In the genomic region with DNA sequence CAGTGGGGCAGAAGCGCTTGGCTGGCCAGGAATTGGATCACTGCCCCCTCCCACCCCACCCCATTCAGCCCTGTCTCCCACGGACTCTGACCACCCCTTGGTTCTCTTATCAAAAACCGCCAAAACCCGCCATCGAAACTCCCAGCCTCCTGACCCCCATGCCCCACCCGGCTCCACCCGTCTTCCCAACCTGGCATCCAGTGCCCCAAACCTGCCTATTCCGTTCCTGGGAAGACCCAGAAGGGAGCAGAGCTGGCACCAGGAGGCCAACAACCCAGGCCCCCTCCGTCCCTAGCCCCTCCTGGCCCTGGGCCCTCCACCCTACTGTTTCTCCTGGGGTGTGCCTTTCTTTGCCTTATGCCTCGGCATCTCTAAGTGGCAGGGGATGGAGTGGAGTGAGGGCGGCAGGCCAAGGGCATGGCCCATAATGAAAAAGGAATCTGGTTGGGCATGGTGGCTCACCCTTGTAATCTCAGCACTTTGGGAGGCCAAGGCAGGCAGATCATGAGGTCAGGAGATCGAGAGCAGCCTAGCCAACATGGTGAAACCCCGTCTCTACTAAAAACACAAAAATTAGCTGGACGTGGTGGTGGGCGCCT, we compare ENCODE assay signal across 24 cellular contexts. TPM values are rescaled to one million over a fixed set of nuclear protein-coding genes. Genes with fewer than 3 reads are reported as not detected.
DNase-seq lines count a peak whose midpoint lies in the region; ATAC-seq, FAIRE-seq and TF ChIP-seq lines count a peak whose summit lies in the region.
"Had no signal": no experiment of that assay in that cellular context is flagged by ENCODE, and none has a peak within 500 bp of the region (broad histone marks: within the 10 kb centered on the region; RNA-seq: fewer than 3 reads in every experiment).

No MANE protein-coding gene starts in this region.

- H3K4me2 ChIP-seq in K562 (ENCODE audit: insufficient read depth, low read length) (peak overlapping the region; percentile 32; the same call in 1 of the 2 replicates), keratinocyte (ENCODE audit: control insufficient read depth, extremely low read depth, insufficient read depth, low read depth, low read length) (no peak overlapping the region), smooth muscle cell (no peak overlapping the region)

- TF ChIP-seq POLR2A in K562 (conservative IDR thresholded peaks at IDR 0.05): no peak

- H3K4me3 ChIP-seq in K562: no peak overlapping the region
- H3K4me3 ChIP-seq in keratinocyte (ENCODE audit: control insufficient read depth in 2 of 3, extremely low read depth in 1 of 3, insufficient read depth in 2 of 3, low read depth in 1 of 3, low read length in 3 of 3): no peak overlapping the region
- H3K4me3 ChIP-seq in smooth muscle cell: no peak overlapping the region
- H3K4me3 ChIP-seq: left lung, thyroid gland had no signal

- peak overlapping the region; percentile 55; the same call in 2 of the 3 replicates for H3K27ac ChIP-seq in K562 (ENCODE audit: extremely low read depth, low read depth, low read length)
- peak overlapping the region; percentile 95 for H3K27ac ChIP-seq in keratinocyte (ENCODE audit: control insufficient read depth, insufficient read depth, low read length)
- peak overlapping the region; percentile 94 for H3K27ac ChIP-seq in smooth muscle cell (ENCODE audit: low read depth)
- H3K27ac ChIP-seq: HL-60 had no signal

- no TSS peak for BruUV-seq in K562 (replicated peaks; lab: Mats Ljungman, UMichigan)

- ATAC-seq in K562: no peak
- ATAC-seq in HG03196 (IDR thresholded peaks at IDR 0.05; ENCODE audit: unreplicated experiment): no peak
- ATAC-seq: stimulated activated naive CD8-positive, alpha-beta T cell treated with anti-CD3 and anti-CD28 coated beads, Interleukin-15, Interleukin-2, amounts not matched to agents 100 U/mL and 50 U/mL, for 24 hours had no signal

- TF ChIP-seq RAD21 in K562 (CRISPR knock-in tag; conservative IDR thresholded peaks at IDR 0.05 in 1 of 2, IDR thresholded peaks at IDR 0.05 in 1 of 2): no peak

- in situ Hi-C loops in K562 (cut with MboI): no loop called here

- peak overlapping the region; percentile 42; the same call in 1 of the 2 replicates for H3K4me3 Mint-ChIP-seq in HFFc6
- no peak overlapping the region for H3K4me3 Mint-ChIP-seq in activated T-cell treated with anti-CD3 and anti-CD28 coated beads, Interleukin-2, amount 50 U/mL, for 24 hours
- H3K4me3 Mint-ChIP-seq: activated naive CD8-positive, alpha-beta T cell treated with anti-CD3 and anti-CD28 coated beads, Interleukin-2, amount 10 ng/mL, durations not matched to agents 7 days and 5 days; CD4-positive, alpha-beta memory T cell; natural killer cell treated with Interleukin-12 subunit alpha and Interleukin-12 subunit beta and Interleukin-15 and Interleukin-18, amount 100 ng/mL, for 72 hours had no signal

- no peak for DNase-seq in HFFc6
- DNase-seq in K562 (ENCODE audit: extremely low read depth in 1 of 4, low spot score in 3 of 4): peak in 2 of 4 experiments; percentile 36 to 44
- DNase-seq in keratinocyte (ENCODE audit: low read depth, low spot score): no peak
- no peak for DNase-seq in smooth muscle cell (lab: John Stamatoyannopoulos, UW; ENCODE audit: unreplicated experiment)
- no peak for DNase-seq in activated T-cell treated with anti-CD3 and anti-CD28 coated beads, Interleukin-2, amount 50 U/mL, for 24 hours
- DNase-seq in epidermal melanocyte (ENCODE audit: insufficient read length, low spot score): no peak
- DNase-seq: activated CD8-positive, alpha-beta memory T cell treated with anti-CD3 and anti-CD28 coated beads, Interleukin-2, amount 50 U/mL, for 4 hours; activated naive CD8-positive, alpha-beta T cell treated with anti-CD3 and anti-CD28 coated beads, Interleukin-2, amount 10 ng/mL, durations not matched to agents 7 days and 5 days; CD4-positive, alpha-beta memory T cell; cerebellar nuclear complex; DMS53; foreskin melanocyte; left lung; midbrain; NCI-H1092 treated with DMSO at 0.1 percent for 48 hours; NCI-H187 treated with DMSO at 0.1 percent for 48 hours; NCI-H2227 treated with DMSO at 0.1 percent for 48 hours; NCI-H69; stimulated activated CD4-positive, alpha-beta T cell treated with anti-CD3 and anti-CD28 coated beads, Interleukin-4, amount 100 ng/mL, for 4 hours; stimulated activated naive CD8-positive, alpha-beta T cell treated with anti-CD3 and anti-CD28 coated beads, Interleukin-15, Interleukin-2, amounts not matched to agents 100 U/mL and 50 U/mL, for 24 hours; thyroid gland had no signal

- H3K9me3 ChIP-seq in K562 (replicated peaks; ENCODE audit: control insufficient read depth, insufficient read depth, low read depth, low read length) (no peaks in the 10 kb centered on the region), keratinocyte (ENCODE audit: control insufficient read depth, low read depth, low read length) (no peaks in the 10 kb centered on the region), smooth muscle cell (replicated peaks; ENCODE audit: low read depth) (no peaks in the 10 kb centered on the region)
- H3K9me3 ChIP-seq: left lung, thyroid gland had no signal

- intact Hi-C loops in K562 (cut with micrococcal nuclease): no loop called here

- no peak for TF ChIP-seq EP300 in K562 (IDR thresholded peaks at IDR 0.05; ENCODE audit: low read length)

- H3K9ac ChIP-seq in K562 (ENCODE audit: insufficient read depth in 1 of 2, low read depth in 2 of 2, low read length in 2 of 2) (peak overlapping the region; percentile 42 to 84), keratinocyte (ENCODE audit: control insufficient read depth, extremely low read depth, insufficient read depth, low read length) (peak overlapping the region; percentile 14), smooth muscle cell (ENCODE audit: low read depth) (no peak overlapping the region)

- no peaks in the 10 kb centered on the region for H3K9me1 ChIP-seq in K562 (ENCODE audit: control insufficient read depth, insufficient read depth, low read length)
- no peaks in the 10 kb centered on the region for H3K9me1 ChIP-seq in keratinocyte (ENCODE audit: control insufficient read depth, extremely low read depth, insufficient read depth, low read length)

- H3K27ac Mint-ChIP-seq in HFFc6: peak overlapping the region; percentile 96; the same call in 1 of the 2 replicates
- H3K27ac Mint-ChIP-seq in activated T-cell treated with anti-CD3 and anti-CD28 coated beads, Interleukin-2, amount 50 U/mL, for 24 hours: no peak overlapping the region
- H3K27ac Mint-ChIP-seq: activated naive CD8-positive, alpha-beta T cell treated with anti-CD3 and anti-CD28 coated beads, Interleukin-2, amount 10 ng/mL, durations not matched to agents 7 days and 5 days; CD4-positive, alpha-beta memory T cell; natural killer cell treated with Interleukin-12 subunit alpha and Interleukin-12 subunit beta and Interleukin-15 and Interleukin-18, amount 100 ng/mL, for 72 hours had no signal

- peaks cover 4% of the 10 kb centered on the region; the same call in 1 of the 2 replicates for H3K27me3 Mint-ChIP-seq in HFFc6 (ENCODE audit: insufficient read depth)
- H3K27me3 Mint-ChIP-seq in activated T-cell treated with anti-CD3 and anti-CD28 coated beads, Interleukin-2, amount 50 U/mL, for 24 hours: no peaks in the 10 kb centered on the region

- H3K36me3 ChIP-seq in K562 (ENCODE audit: control insufficient read depth, insufficient read depth, low read length): no peaks in the 10 kb centered on the region
- H3K36me3 ChIP-seq in keratinocyte (ENCODE audit: control insufficient read depth in 2 of 2, extremely low read depth in 1 of 2, insufficient read depth in 2 of 2, low read length in 2 of 2): no peaks in the 10 kb centered on the region
- H3K36me3 ChIP-seq in smooth muscle cell (ENCODE audit: low read depth): no peaks in the 10 kb centered on the region
- H3K36me3 ChIP-seq: left lung, thyroid gland had no signal

- H3K4me1 Mint-ChIP-seq in HFFc6 (ENCODE audit: low read depth): peaks cover 46% of the 10 kb centered on the region
- H3K4me1 Mint-ChIP-seq in activated T-cell treated with anti-CD3 and anti-CD28 coated beads, Interleukin-2, amount 50 U/mL, for 24 hours (ENCODE audit: low read depth): peaks cover 14% of the 10 kb centered on the region

- H3K79me2 ChIP-seq in K562 (ENCODE audit: control insufficient read depth, insufficient read depth, low read length) (no peaks in the 10 kb centered on the region), keratinocyte (ENCODE audit: control insufficient read depth, insufficient read depth, low read length) (no peaks in the 10 kb centered on the region), smooth muscle cell (ENCODE audit: low read depth) (no peaks in the 10 kb centered on the region)

- peaks cover 9% of the 10 kb centered on the region for H3F3A ChIP-seq in smooth muscle cell (ENCODE audit: low read depth)

- CTCF ChIA-PET in K562 (lab: Yijun Ruan, JAX; ENCODE audit: low intra/inter-chr PET ratio): no interaction called here

- H2AFZ ChIP-seq in K562 (ENCODE audit: low read depth, low read length) (peak overlapping the region; percentile 95), keratinocyte (ENCODE audit: control insufficient read depth, low read length) (no peak overlapping the region), smooth muscle cell (ENCODE audit: low read depth) (no peak overlapping the region)

- 38% methylated on average over 12 of the region's 15 CpGs for WGBS in K562 (ENCODE audit: insufficient coverage, low coverage, missing lambda C conversion rate)
- 97% methylated on average over 14 of the region's 15 CpGs for WGBS in smooth muscle cell (ENCODE audit: low lambda C conversion rate)

- H3K4me1 ChIP-seq in K562 (replicated peaks in 1 of 2; ENCODE audit: control insufficient read depth in 2 of 2, insufficient read depth in 2 of 2, low read length in 2 of 2) (peaks cover 42 to 65% of the 10 kb centered on the region in 2 experiments), keratinocyte (ENCODE audit: control insufficient read depth, extremely low read depth, insufficient read depth, low read length) (peaks cover 57% of the 10 kb centered on the region), smooth muscle cell (ENCODE audit: low read depth) (peaks cover 41% of the 10 kb centered on the region)

- dilution Hi-C loops in keratinocyte (cut with MboI; ENCODE audit: extremely low pct_ligation_motif_present, low sequenced_read_pairs): no loop called here

- POLR2A ChIA-PET in K562 (lab: Yijun Ruan, JAX): interaction anchor here (0.6 to 1.3 kb wide), 5 partner anchors 9 to 90 kb away, joined by 3 to 5 read pairs (median 4); no protein-coding TSS in a partner anchor

- TF ChIP-seq CTCF in HFFc6 (IDR thresholded peaks at IDR 0.05) (no peak), K562 (IDR thresholded peaks at IDR 0.05 in 2 of 3, conservative IDR thresholded peaks at IDR 0.05 in 1 of 3; ENCODE audit: insufficient read depth in 2 of 3, low read depth in 1 of 3, low read length in 3 of 3) (no peak), keratinocyte (optimal IDR thresholded peaks at IDR 0.05 in 1 of 3, IDR thresholded peaks at IDR 0.05 in 1 of 3, conservative IDR thresholded peaks at IDR 0.05 in 1 of 3; ENCODE audit: extremely low read depth in 1 of 3, insufficient read depth in 2 of 3, low read length in 3 of 3) (no peak), smooth muscle cell (IDR thresholded peaks at IDR 0.05; ENCODE audit: borderline replicate concordance, insufficient read depth, poor library complexity, severe bottlenecking) (no peak)

- no peaks in the 10 kb centered on the region for H4K20me1 ChIP-seq in K562 (replicated peaks; ENCODE audit: control insufficient read depth, insufficient read depth, low read length)
- H4K20me1 ChIP-seq in keratinocyte (ENCODE audit: control insufficient read depth, extremely low read depth, insufficient read depth, low read length): no peaks in the 10 kb centered on the region
- no peaks in the 10 kb centered on the region for H4K20me1 ChIP-seq in smooth muscle cell (ENCODE audit: low read depth)

- H3K36me3 Mint-ChIP-seq in HFFc6 (ENCODE audit: low read depth): no peaks in the 10 kb centered on the region
- no peaks in the 10 kb centered on the region for H3K36me3 Mint-ChIP-seq in activated T-cell treated with anti-CD3 and anti-CD28 coated beads, Interleukin-2, amount 50 U/mL, for 24 hours (ENCODE audit: low read depth)
- H3K36me3 Mint-ChIP-seq: activated naive CD8-positive, alpha-beta T cell treated with anti-CD3 and anti-CD28 coated beads, Interleukin-2, amount 10 ng/mL, durations not matched to agents 7 days and 5 days; CD4-positive, alpha-beta memory T cell; natural killer cell treated with Interleukin-12 subunit alpha and Interleukin-12 subunit beta and Interleukin-15 and Interleukin-18, amount 100 ng/mL, for 72 hours had no signal

- H3K9me3 Mint-ChIP-seq in HFFc6: no peaks in the 10 kb centered on the region
- no peaks in the 10 kb centered on the region for H3K9me3 Mint-ChIP-seq in activated T-cell treated with anti-CD3 and anti-CD28 coated beads, Interleukin-2, amount 50 U/mL, for 24 hours
- H3K9me3 Mint-ChIP-seq: activated naive CD8-positive, alpha-beta T cell treated with anti-CD3 and anti-CD28 coated beads, Interleukin-2, amount 10 ng/mL, durations not matched to agents 7 days and 5 days; CD4-positive, alpha-beta memory T cell; natural killer cell treated with Interleukin-12 subunit alpha and Interleukin-12 subunit beta and Interleukin-15 and Interleukin-18, amount 100 ng/mL, for 72 hours had no signal

- FAIRE-seq in K562 (lab: Jason Lieb, UNC): no peak
- FAIRE-seq in keratinocyte (lab: Jason Lieb, UNC): no peak

- H3K27me3 ChIP-seq in K562 (ENCODE audit: control insufficient read depth in 2 of 2, insufficient read depth in 2 of 2, low read length in 2 of 2) (no peaks in the 10 kb centered on the region), keratinocyte (ENCODE audit: control insufficient read depth, extremely low read depth, insufficient read depth, low read length) (no peaks in the 10 kb centered on the region), smooth muscle cell (ENCODE audit: low read depth) (no peaks in the 10 kb centered on the region)
- H3K27me3 ChIP-seq: thyroid gland had no signal

RNA-seq across cellular contexts. Expression of gene EPHA2, which starts 16.5 kb away (rescaled TPM):
- total RNA-seq in HFFc6 (2021; fragmentation: NEBNext Ultra II Directional; extraction: Animal tissue kit (Norgen Biotek cat#: 25700)): 100 to 1,000 TPM in 1 of 6 experiments, 10 to 100 TPM in 5; 77.3 to 106 (median 81.2) TPM
- 0.55 and 1.5 TPM in 2 replicates for total RNA-seq in K562 (2011; cell fraction: chromatin; rRNA removed; ENCODE audit: low replicate concordance)
- 0.79 and 1.2 TPM in 2 replicates for total RNA-seq in K562 (2011; cell fraction: nucleolus; rRNA removed)
- total RNA-seq in K562 (2011; cell fraction: nucleoplasm; rRNA removed): 0.15 and 0.23 TPM in 2 replicates
- not detected in 2 replicates for total RNA-seq in K562 (2014; rRNA removed)
- total RNA-seq in K562 (2014; rRNA removed; fragmentation: Illumina TruSeq; extraction: Trizol): 0.04 and 0.06 TPM in 2 replicates
- not detected in 2 replicates for total RNA-seq in K562 (2015; rRNA removed; fragmentation: Illumina TruSeq; extraction: Trizol)
- total RNA-seq in K562 (2021): 0.36 and 0.40 TPM in 2 replicates
- 0.16 and 0.17 TPM in 2 replicates for polyA plus RNA-seq in K562 (2011; rRNA removed)
- 0.09 and 0.70 TPM in 2 replicates for polyA plus RNA-seq in K562 (2011; cell fraction: cytosol; rRNA removed)
- polyA plus RNA-seq in K562 (2011; cell fraction: nucleus; rRNA removed): 0.24 and 0.92 TPM in 2 replicates
- 0.07 and 0.09 TPM in 2 replicates for polyA plus RNA-seq in K562 (2012)
- polyA plus RNA-seq in K562 (2014; fragmentation: Illumina TruSeq; extraction: Trizol): 0.07 and 0.12 TPM in 2 replicates
- polyA plus RNA-seq in K562 (2014; fragmentation: Nextera tagmentation; extraction: Ambion mirVana): not detected
- polyA plus RNA-seq in K562 (2014; rRNA removed): 0.05 TPM in 2 replicates
- polyA minus RNA-seq in K562 (2011; rRNA and poly(A)+ RNA removed): 0.15 and 0.28 TPM in 2 replicates
- 1.7 and 2.2 TPM in 2 replicates for polyA minus RNA-seq in K562 (2011; cell fraction: cytosol; rRNA and poly(A)+ RNA removed)
- polyA minus RNA-seq in K562 (2011; cell fraction: nucleus; rRNA and poly(A)+ RNA removed): 0.33 and 0.81 TPM in 2 replicates
- 55.6 to 70.9 TPM (median 60.3 TPM) in 3 replicates for polyA plus RNA-seq in keratinocyte
- 31.9 TPM for polyA plus RNA-seq in keratinocyte (2011; ENCODE audit: low read depth)
- 36.6 and 49.9 TPM in 2 replicates for polyA plus RNA-seq in keratinocyte (2011; cell fraction: cytosol; rRNA removed)
- polyA plus RNA-seq in keratinocyte (2011; cell fraction: nucleus; rRNA removed): 176 and 195 TPM in 2 replicates
- polyA plus RNA-seq in keratinocyte (2012; ENCODE audit: low replicate concordance): 64.4 and 71.6 TPM in 2 replicates
- 113 to 223 TPM (median 129 TPM) in 3 replicates for polyA minus RNA-seq in keratinocyte
- polyA minus RNA-seq in keratinocyte (2011; cell fraction: cytosol; rRNA and poly(A)+ RNA removed): 152 TPM
- polyA minus RNA-seq in keratinocyte (2011; cell fraction: nucleus; rRNA and poly(A)+ RNA removed): 153 and 207 TPM in 2 replicates
- total RNA-seq in smooth muscle cell: 34.8 and 41.1 TPM in 2 replicates
- 27.3 and 48.4 TPM in 2 replicates for polyA plus RNA-seq in smooth muscle cell
- total RNA-seq: activated naive CD8-positive, alpha-beta T cell treated with anti-CD3 and anti-CD28 coated beads, Interleukin-2, amount 10 ng/mL, durations not matched to agents 7 days and 5 days; CD4-positive, alpha-beta memory T cell; natural killer cell treated with Interleukin-12 subunit alpha and Interleukin-12 subunit beta and Interleukin-15 and Interleukin-18, amount 100 ng/mL, for 72 hours had no signal
- polyA plus RNA-seq: CD4-positive, alpha-beta memory T cell had no signal

RNA-seq across cellular contexts. Expression of gene ARHGEF19, which starts 40.1 kb away (rescaled TPM):
- 1 to 10 TPM; 5.5 to 9.0 (median 7.2) TPM for total RNA-seq in HFFc6 (2021; fragmentation: NEBNext Ultra II Directional; extraction: Animal tissue kit (Norgen Biotek cat#: 25700))
- total RNA-seq in K562 (2011; cell fraction: chromatin; rRNA removed; ENCODE audit: low replicate concordance): 15.4 and 51.0 TPM in 2 replicates
- total RNA-seq in K562 (2011; cell fraction: nucleolus; rRNA removed): 25.4 and 38.4 TPM in 2 replicates
- 20.2 and 22.1 TPM in 2 replicates for total RNA-seq in K562 (2011; cell fraction: nucleoplasm; rRNA removed)
- total RNA-seq in K562 (2014; rRNA removed): 6.3 and 7.0 TPM in 2 replicates
- total RNA-seq in K562 (2014; rRNA removed; fragmentation: Illumina TruSeq; extraction: Trizol): 2.7 and 4.3 TPM in 2 replicates
- 5.2 and 6.0 TPM in 2 replicates for total RNA-seq in K562 (2015; rRNA removed; fragmentation: Illumina TruSeq; extraction: Trizol)
- 11.2 and 15.1 TPM in 2 replicates for total RNA-seq in K562 (2021)
- 21.0 and 33.1 TPM in 2 replicates for polyA plus RNA-seq in K562 (2011; rRNA removed)
- polyA plus RNA-seq in K562 (2011; cell fraction: cytosol; rRNA removed): 31.5 and 39.3 TPM in 2 replicates
- polyA plus RNA-seq in K562 (2011; cell fraction: nucleus; rRNA removed): 84.8 and 93.8 TPM in 2 replicates
- 14.3 and 15.2 TPM in 2 replicates for polyA plus RNA-seq in K562 (2012)
- polyA plus RNA-seq in K562 (2014; fragmentation: Illumina TruSeq; extraction: Trizol): 4.4 and 10.8 TPM in 2 replicates
- 1 to 10 TPM in 1 of 2 experiments, under 1 TPM in 1; 0.73 to 1.1 TPM for polyA plus RNA-seq in K562 (2014; fragmentation: Nextera tagmentation; extraction: Ambion mirVana)
- polyA plus RNA-seq in K562 (2014; rRNA removed): 14.8 and 17.1 TPM in 2 replicates
- 7.3 and 9.1 TPM in 2 replicates for polyA minus RNA-seq in K562 (2011; rRNA and poly(A)+ RNA removed)
- polyA minus RNA-seq in K562 (2011; cell fraction: cytosol; rRNA and poly(A)+ RNA removed): 9.3 and 17.2 TPM in 2 replicates
- 17.2 and 21.5 TPM in 2 replicates for polyA minus RNA-seq in K562 (2011; cell fraction: nucleus; rRNA and poly(A)+ RNA removed)
- 5.0 to 7.1 TPM (median 5.1 TPM) in 3 replicates for polyA plus RNA-seq in keratinocyte
- polyA plus RNA-seq in keratinocyte (2011; ENCODE audit: low read depth): 2.4 TPM
- 2.6 and 4.1 TPM in 2 replicates for polyA plus RNA-seq in keratinocyte (2011; cell fraction: cytosol; rRNA removed)
- polyA plus RNA-seq in keratinocyte (2011; cell fraction: nucleus; rRNA removed): 10.6 and 14.4 TPM in 2 replicates
- polyA plus RNA-seq in keratinocyte (2012; ENCODE audit: low replicate concordance): 2.1 and 5.8 TPM in 2 replicates
- polyA minus RNA-seq in keratinocyte: 4.3 to 8.0 TPM (median 4.6 TPM) in 3 replicates
- polyA minus RNA-seq in keratinocyte (2011; cell fraction: cytosol; rRNA and poly(A)+ RNA removed): 4.4 TPM
- polyA minus RNA-seq in keratinocyte (2011; cell fraction: nucleus; rRNA and poly(A)+ RNA removed): 3.0 and 4.4 TPM in 2 replicates
- 24.9 and 32.1 TPM in 2 replicates for total RNA-seq in smooth muscle cell
- 45.9 and 52.1 TPM in 2 replicates for polyA plus RNA-seq in smooth muscle cell

Comparison
In these comparisons a context has a peak if more than half of its experiments do, and no peak if none do; other contexts are left out.
1. RNA of gene EPHA2, which starts 16.5 kb away (total RNA-seq): 77.3 to 106 TPM in HFFc6 and 34.8 to 41.1 TPM in smooth muscle cell; 0.04 to 1.5 TPM in K562; every median in the first group is over 10 times any median in the second.
2. Peak in every context shown above with its lines, with median percentiles within 50 percentile points of each other: H3K27ac ChIP-seq.